ENCODE assay signal across 34 cellular contexts in genomic region chr4:185518494-185518893, GRCh38. TPM values are rescaled to one million over a fixed set of nuclear protein-coding genes. Genes with fewer than 3 reads are reported as not detected.
"Had no signal": no experiment of that assay in that cellular context is flagged by ENCODE, and none has a peak within 500 bp of the region (broad histone marks: within the 10 kb centered on the region; RNA-seq: fewer than 3 reads in every experiment).

No MANE protein-coding gene starts in this region.

- H3K27ac ChIP-seq: cardiac muscle cell, WERI-Rb-1 had no signal

- ATAC-seq: activated CD8-positive, alpha-beta T cell treated with anti-CD3 and anti-CD28 coated beads for 36 hours; activated T-cell treated with anti-CD3 and anti-CD28 coated beads, Interleukin-2, amount 50 U/mL, for 72 hours; activated T-helper 17 cell treated with anti-CD3 and anti-CD28 coated beads, Interleukin-2, amount 50 U/mL, for 72 hours; K562 had no signal

- H3K27me3 ChIP-seq: cardiac muscle cell had no signal

- DNase-seq: activated CD4-positive, alpha-beta T cell treated with anti-CD3 and anti-CD28 coated beads for 1 hour; activated CD4-positive, alpha-beta T cell treated with anti-CD3 and anti-CD28 coated beads for 48 hours; activated CD4-positive, CD25-positive, alpha-beta regulatory T cell; activated CD8-positive, alpha-beta T cell treated with anti-CD3 and anti-CD28 coated beads for 36 hours; activated effector memory CD4-positive, alpha-beta T cell treated with anti-CD3 and anti-CD28 coated beads, Interleukin-2, amount 50 U/mL, for 16 hours; activated naive CD4-positive, alpha-beta T cell; activated naive CD4-positive, alpha-beta T cell treated with anti-CD3 and anti-CD28 coated beads, Interleukin-2, amount 50 U/mL, for 16 hours; activated naive CD8-positive, alpha-beta T cell treated with anti-CD3 and anti-CD28 coated beads for 36 hours; activated T-cell treated with anti-CD3 and anti-CD28 coated beads, Interleukin-2, amount 50 U/mL, for 1 hour; activated T-cell treated with anti-CD3 and anti-CD28 coated beads, Interleukin-2, amount 50 U/mL, for 72 hours; amniotic stem cell; aorta; Karpas-422; NCI-H1105 treated with DMSO at 0.1 percent for 48 hours; NCI-H1436; NCI-H1694; NCI-H1930; NCI-H2081 treated with DMSO at 0.1 percent for 48 hours; NCI-H510A; NCI-H526; NCI-H748 treated with DMSO at 0.1 percent for 48 hours; NK-92 treated with Interleukin-12 subunit alpha and Interleukin-12 subunit beta, amount 100 ng/mL, for 24 hours; OCI-M1; Right ventricle myocardium superior; SW 1271; T1000; WERI-Rb-1 had no signal

- H3K4me3 ChIP-seq: cardiac muscle cell, K562 had no signal

- H3K36me3 ChIP-seq: cardiac muscle cell, WERI-Rb-1 had no signal

RNA-seq across cellular contexts. Expression of gene PDLIM3, which starts 16.8 kb away (rescaled TPM):
- total RNA-seq: activated CD8-positive, alpha-beta memory T cell treated with anti-CD3 and anti-CD28 coated beads for 36 hours; activated CD8-positive, alpha-beta T cell treated with anti-CD3 and anti-CD28 coated beads for 36 hours; activated naive CD8-positive, alpha-beta T cell treated with anti-CD3 and anti-CD28 coated beads for 36 hours; activated T-helper 17 cell treated with anti-CD3 and anti-CD28 coated beads, Interleukin-2, amount 50 U/mL, for 72 hours; K562; T-helper 1 cell treated with Interleukin-12 subunit alpha and Interleukin-12 subunit beta and Interleukin-4 antibody, amounts not matched to agents 30 ng/mL and 1 ng/mL, for 36 hours; T-helper 2 cell treated with Interferon-gamma antibody and Interleukin-4, amounts not matched to agents 100 ng/mL and 5 ng/mL, for 36 hours had no signal

RNA-seq across cellular contexts. Expression of gene CCDC110, which starts 47.0 kb away (rescaled TPM):
- total RNA-seq: activated CD8-positive, alpha-beta memory T cell treated with anti-CD3 and anti-CD28 coated beads for 36 hours; MCF 10A; T-helper 1 cell treated with Interleukin-12 subunit alpha and Interleukin-12 subunit beta and Interleukin-4 antibody, amounts not matched to agents 30 ng/mL and 1 ng/mL, for 36 hours; T-helper 2 cell treated with Interferon-gamma antibody and Interleukin-4, amounts not matched to agents 100 ng/mL and 5 ng/mL, for 36 hours had no signal
